23 cellular contexts compared by ENCODE assay signal in the genomic region with DNA sequence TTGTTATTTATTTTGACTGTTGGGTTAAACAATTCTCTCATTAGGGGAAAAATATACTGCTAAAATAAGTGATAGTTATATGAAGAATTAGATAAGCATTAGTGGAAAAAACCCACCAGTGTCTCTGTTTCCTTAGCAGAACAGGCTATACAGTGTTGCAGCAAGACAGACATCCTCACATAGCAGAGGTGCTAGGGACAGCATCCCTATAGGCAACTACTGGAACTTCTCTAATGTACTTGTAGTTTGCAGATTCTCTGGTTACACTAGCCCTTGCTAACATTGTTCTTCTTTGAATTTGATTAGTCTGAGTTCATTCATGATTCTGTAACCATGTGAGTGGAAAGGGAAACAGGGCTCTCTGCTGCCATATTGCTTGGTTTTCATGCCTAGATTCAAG.
DNase-seq lines count a peak whose midpoint lies in the region; ATAC-seq and TF ChIP-seq lines count a peak whose summit lies in the region.
"Had no signal": no experiment of that assay in that cellular context is flagged by ENCODE, and none has a peak within 500 bp of the region (broad histone marks: within the 10 kb centered on the region; RNA-seq: fewer than 3 reads in every experiment).

No MANE protein-coding gene starts in this region.

- H3K4me2 ChIP-seq in GM23248 (ENCODE audit: unreplicated experiment): no peak overlapping the region
- H3K4me2 ChIP-seq: neural progenitor cell had no signal

- no peaks in the 10 kb centered on the region for H3K9me3 Mint-ChIP-seq in osteocyte (ENCODE audit: unreplicated experiment)
- H3K9me3 Mint-ChIP-seq: neural progenitor cell had no signal

- H3K4me3 ChIP-seq in GM23248 (no peak overlapping the region), RWPE2 (ENCODE audit: severe bottlenecking) (no peak overlapping the region), epithelial cell of proximal tubule (ENCODE audit: low read depth, low read length) (no peak overlapping the region)
- H3K4me3 ChIP-seq: gastroesophageal sphincter, neural progenitor cell, thyroid gland had no signal

- no peak overlapping the region for H2AFZ ChIP-seq in GM23248
- H2AFZ ChIP-seq: neural progenitor cell had no signal

- no peaks in the 10 kb centered on the region for H3K79me2 ChIP-seq in GM23248 (ENCODE audit: insufficient read depth)

- H3K36me3 Mint-ChIP-seq in osteocyte (ENCODE audit: unreplicated experiment): no peaks in the 10 kb centered on the region
- H3K36me3 Mint-ChIP-seq: activated naive CD8-positive, alpha-beta T cell treated with anti-CD3 and anti-CD28 coated beads for 36 hours; neural progenitor cell; T-cell had no signal

- no peaks in the 10 kb centered on the region for H3K27me3 Mint-ChIP-seq in osteocyte (ENCODE audit: unreplicated experiment)
- H3K27me3 Mint-ChIP-seq: dendritic cell treated with granulocyte-macrophage colony-stimulating factor and Interleukin-4, amounts not matched to agents 40 ng/mL and 50 ng/mL, for 4 days; progenitor cell of endocrine pancreas had no signal

- no peak for TF ChIP-seq CTCF in RWPE2 (IDR thresholded peaks at IDR 0.05; ENCODE audit: poor library complexity, severe bottlenecking)
- TF ChIP-seq CTCF in epithelial cell of proximal tubule (conservative IDR thresholded peaks at IDR 0.05; ENCODE audit: low read depth, low read length): peak; percentile 4
- peak; percentile 25 for TF ChIP-seq CTCF in osteocyte (IDR thresholded peaks at IDR 0.05)
- TF ChIP-seq CTCF in GM13976 (IDR thresholded peaks at IDR 0.05; ENCODE audit: borderline replicate concordance, control extremely low read depth, extremely low read depth, insufficient read depth, missing control alignments): no peak

- H3K36me3 ChIP-seq in GM23248 (ENCODE audit: low read depth) (no peaks in the 10 kb centered on the region), RWPE2 (ENCODE audit: low read depth) (0 out of 2 replicates have a peak, but pooled peaks cover 3% of the 10 kb centered on the region)
- H3K36me3 ChIP-seq: gastroesophageal sphincter, neural progenitor cell, thyroid gland had no signal

- H3F3A ChIP-seq in GM23248 (ENCODE audit: insufficient read depth): peaks cover 35% of the 10 kb centered on the region

- H3K9ac ChIP-seq in GM23248: no peak overlapping the region
- H3K9ac ChIP-seq: neural progenitor cell had no signal

- H3K4me1 ChIP-seq in GM23248 (ENCODE audit: insufficient read depth): peaks cover 48% of the 10 kb centered on the region
- H3K4me1 ChIP-seq in RWPE2 (ENCODE audit: insufficient read depth, poor library complexity, severe bottlenecking): peaks cover 43% of the 10 kb centered on the region
- H3K4me1 ChIP-seq: gastroesophageal sphincter, neural progenitor cell, thyroid gland had no signal

- no peaks in the 10 kb centered on the region for H3K9me2 ChIP-seq in GM23248 (ENCODE audit: insufficient read depth)

- peaks cover 40% of the 10 kb centered on the region for H3K4me1 Mint-ChIP-seq in osteocyte (ENCODE audit: unreplicated experiment)
- H3K4me1 Mint-ChIP-seq: activated naive CD8-positive, alpha-beta T cell treated with anti-CD3 and anti-CD28 coated beads for 36 hours; neural progenitor cell; T-cell had no signal

- H3K27ac Mint-ChIP-seq in osteocyte (ENCODE audit: unreplicated experiment): no peak overlapping the region
- H3K27ac Mint-ChIP-seq: activated naive CD8-positive, alpha-beta T cell treated with anti-CD3 and anti-CD28 coated beads for 36 hours; dendritic cell treated with granulocyte-macrophage colony-stimulating factor and Interleukin-4, amounts not matched to agents 40 ng/mL and 50 ng/mL, for 4 days; neural progenitor cell; progenitor cell of endocrine pancreas; T-cell had no signal

- no peak for ATAC-seq in RWPE2 (ENCODE audit: low read depth)
- ATAC-seq: gastroesophageal sphincter; HCT116; stimulated activated naive CD8-positive, alpha-beta T cell treated with anti-CD3 and anti-CD28 coated beads, Interleukin-15, Interleukin-2, amounts not matched to agents 100 U/mL and 50 U/mL, for 24 hours; T-cell had no signal

- H4K20me1 ChIP-seq in GM23248 (ENCODE audit: insufficient read depth): no peaks in the 10 kb centered on the region

- H3K4me3 Mint-ChIP-seq in osteocyte (ENCODE audit: unreplicated experiment): no peak overlapping the region
- H3K4me3 Mint-ChIP-seq: activated naive CD8-positive, alpha-beta T cell treated with anti-CD3 and anti-CD28 coated beads for 36 hours; dendritic cell treated with granulocyte-macrophage colony-stimulating factor and Interleukin-4, amounts not matched to agents 40 ng/mL and 50 ng/mL, for 4 days; neural progenitor cell; T-cell had no signal

- no peak overlapping the region for H3K27ac ChIP-seq in GM23248
- H3K27ac ChIP-seq in RWPE2 (ENCODE audit: poor library complexity, severe bottlenecking): peak overlapping the region; percentile 100
- H3K27ac ChIP-seq: gastroesophageal sphincter, neural progenitor cell, thyroid gland had no signal

- H3K9me3 ChIP-seq in GM23248 (ENCODE audit: low read depth): no peaks in the 10 kb centered on the region
- no peaks in the 10 kb centered on the region for H3K9me3 ChIP-seq in RWPE2 (ENCODE audit: severe bottlenecking)
- H3K9me3 ChIP-seq: thyroid gland had no signal

- DNase-seq in GM23248 (peak; percentile 30), RWPE2 (ENCODE audit: low spot score) (no peak), epithelial cell of proximal tubule (ENCODE audit: low read depth) (no peak), osteocyte (ENCODE audit: extremely low spot score, unreplicated experiment) (no peak), GM13976 (ENCODE audit: low spot score) (no peak), amniotic stem cell (lab: John Stamatoyannopoulos, UW) (no peak), SW 1271 (lab: John Stamatoyannopoulos, UW) (no peak)
- DNase-seq in activated naive CD4-positive, alpha-beta T cell (lab: John Stamatoyannopoulos, UW): no peak
- DNase-seq: activated CD4-positive, alpha-beta T cell treated with anti-CD3 and anti-CD28 coated beads for 4 hours; activated naive CD8-positive, alpha-beta T cell treated with anti-CD3 and anti-CD28 coated beads for 36 hours; DND-41; NCI-H1417; NCI-H524; small intestine; stimulated activated CD4-positive, alpha-beta T cell treated with anti-CD3 and anti-CD28 coated beads, Interleukin-4, amount 100 ng/mL, for 1 hour; stimulated activated naive CD8-positive, alpha-beta T cell treated with anti-CD3 and anti-CD28 coated beads, Interleukin-15, Interleukin-2, amounts not matched to agents 100 U/mL and 50 U/mL, for 24 hours; T-cell; thyroid gland had no signal

- in situ Hi-C loops in GM23248 (cut with MboI): no loop called here
- in situ Hi-C loops in GM13976 (cut with MboI; ENCODE audit: low sequenced_read_pairs, unreplicated experiment): no loop called here

- H3K27me3 ChIP-seq in GM23248 (replicated peaks; ENCODE audit: insufficient read depth) (no peaks in the 10 kb centered on the region), RWPE2 (ENCODE audit: insufficient read depth, poor library complexity, severe bottlenecking) (no peaks in the 10 kb centered on the region)
- H3K27me3 ChIP-seq: gastroesophageal sphincter, neural progenitor cell, thyroid gland had no signal

Comparison
In these comparisons a context has a peak if more than half of its experiments do, and no peak if none do; other contexts are left out.
1. CTCF ChIP-seq: peak in epithelial cell of proximal tubule (single experiment) and osteocyte (single experiment); none in RWPE2 (single experiment) and GM13976 (single experiment).